In genomic region chr6:27132532-27133280, GRCh38 we compare ENCODE assay signal across 8 cellular contexts.
DNase-seq lines count a peak whose midpoint lies in the region; ATAC-seq and TF ChIP-seq lines count a peak whose summit lies in the region.

No MANE protein-coding gene starts in this region.

- POLR2A ChIA-PET in activated CD4-positive, alpha-beta T cell treated with anti-CD3 and anti-CD28 coated beads, Interleukin-2, amount 10 ng/mL, durations not matched to agents 7 days and 5 days (lab: Charles Lee): interaction anchor here (0.6 to 5.1 kb wide), 30 partner anchors 14 to 1101 kb away, joined by 3 to 232 read pairs (median 6); a partner anchor contains a TSS

- H3K27ac Mint-ChIP-seq in activated CD4-positive, alpha-beta T cell treated with anti-CD3 and anti-CD28 coated beads, Interleukin-2, amount 10 ng/mL, durations not matched to agents 7 days and 5 days: no peak overlapping the region

- H3K4me3 ChIP-seq in BLaER1 treated with 17β-estradiol and CSF1 and Interleukin-3, amounts not matched to agents 10 nM and 100 nM: peak overlapping the region; percentile 59 to 80 (median 76)
- H3K4me3 ChIP-seq in duodenal mucosa (ENCODE audit: low read depth in 1 of 2, low read length in 2 of 2) (peak overlapping the region; percentile 71 to 82), liver (ENCODE audit: low read depth in 1 of 3, low read length in 3 of 3) (peak overlapping the region; percentile 42 to 54 (median 45))

- H3K4me3 Mint-ChIP-seq in activated CD4-positive, alpha-beta T cell treated with anti-CD3 and anti-CD28 coated beads, Interleukin-2, amount 10 ng/mL, durations not matched to agents 7 days and 5 days: no peak overlapping the region

- peaks cover 18% of the 10 kb centered on the region for H3K36me3 Mint-ChIP-seq in activated CD4-positive, alpha-beta T cell treated with anti-CD3 and anti-CD28 coated beads, Interleukin-2, amount 10 ng/mL, durations not matched to agents 7 days and 5 days (ENCODE audit: low read depth)

- no peaks in the 10 kb centered on the region for H3K9me3 Mint-ChIP-seq in activated CD4-positive, alpha-beta T cell treated with anti-CD3 and anti-CD28 coated beads, Interleukin-2, amount 10 ng/mL, durations not matched to agents 7 days and 5 days

- TF ChIP-seq CTCF in liver (IDR thresholded peaks at IDR 0.05; ENCODE audit: low read depth, low read length, missing input control): no peak

- H3K4me1 ChIP-seq in BLaER1 treated with 17β-estradiol and CSF1 and Interleukin-3, amounts not matched to agents 10 nM and 100 nM: peaks cover 45 to 73% (median 54%) of the 10 kb centered on the region in 10 experiments
- H3K4me1 ChIP-seq in duodenal mucosa (ENCODE audit: control insufficient read depth in 1 of 2, insufficient read depth in 2 of 2, low read length in 2 of 2): peaks cover 18 to 24% of the 10 kb centered on the region in 2 donors
- H3K4me1 ChIP-seq in liver (ENCODE audit: control insufficient read depth in 4 of 4, insufficient read depth in 4 of 4, low read length in 3 of 4): peaks cover 0 to 19% (median 12%) of the 10 kb centered on the region in 4 donors

- H3K9ac ChIP-seq in BLaER1 treated with 17β-estradiol and CSF1 and Interleukin-3, amounts not matched to agents 10 nM and 100 nM: peak overlapping the region; percentile 84 to 96 (median 96)
- H3K9ac ChIP-seq in duodenal mucosa (ENCODE audit: low read depth in 1 of 2, low read length in 2 of 2) (peak overlapping the region; percentile 82 to 84), liver (ENCODE audit: low read depth in 1 of 2, low read length in 2 of 2) (peak overlapping the region in 1 of 2 donors; percentile 82)

- DNase-seq in NCI-H526 (lab: John Stamatoyannopoulos, UW): peak; percentile 97 to 99
- DNase-seq in activated CD4-positive, alpha-beta T cell treated with anti-CD3 and anti-CD28 coated beads, Interleukin-2, amount 10 ng/mL, durations not matched to agents 7 days and 5 days: peak; percentile 94
- peak; percentile 90 for DNase-seq in stimulated activated CD4-positive, alpha-beta T cell treated with anti-CD3 and anti-CD28 coated beads, Interleukin-4, amount 100 ng/mL, for 24 hours

- peaks cover 8 to 24% (median 18%) of the 10 kb centered on the region in 11 experiments; a peak in 17 of 22 replicates for H3K9me3 ChIP-seq in BLaER1 treated with 17β-estradiol and CSF1 and Interleukin-3, amounts not matched to agents 10 nM and 100 nM (replicated peaks in 1 of 11)
- H3K9me3 ChIP-seq in duodenal mucosa (ENCODE audit: control insufficient read depth in 1 of 2, low read length in 2 of 2) (no peaks in the 10 kb centered on the region), liver (ENCODE audit: control insufficient read depth in 4 of 4, low read length in 3 of 4) (peaks cover 0 to 17% (median under 1%) of the 10 kb centered on the region in 4 donors)

- ATAC-seq in GM19351 (IDR thresholded peaks at IDR 0.05; ENCODE audit: unreplicated experiment): peak; percentile 73
- ATAC-seq in HG03469 (IDR thresholded peaks at IDR 0.05; ENCODE audit: unreplicated experiment): peak; percentile 66

- H3K36me3 ChIP-seq in BLaER1 treated with 17β-estradiol and CSF1 and Interleukin-3, amounts not matched to agents 10 nM and 100 nM: peaks cover 7 to 24% (median 19%) of the 10 kb centered on the region in 11 experiments; a peak in 18 of 22 replicates
- H3K36me3 ChIP-seq in duodenal mucosa (ENCODE audit: control insufficient read depth in 1 of 2, insufficient read depth in 2 of 2, low read length in 2 of 2) (no peaks in the 10 kb centered on the region), liver (ENCODE audit: control insufficient read depth in 4 of 4, insufficient read depth in 3 of 4, low read depth in 1 of 4, low read length in 3 of 4) (peaks cover 0 to 7% (median 0%) of the 10 kb centered on the region in 4 donors)

- H4K20me1 ChIP-seq in BLaER1 treated with 17β-estradiol and CSF1 and Interleukin-3, amounts not matched to agents 10 nM and 100 nM: peaks cover 0 to 11% (median 4%) of the 10 kb centered on the region in 11 experiments; a peak in 11 of 22 replicates

- no peaks in the 10 kb centered on the region for H3K27me3 ChIP-seq in BLaER1 treated with 17β-estradiol and CSF1 and Interleukin-3, amounts not matched to agents 10 nM and 100 nM
- no peaks in the 10 kb centered on the region for H3K27me3 ChIP-seq in duodenal mucosa (ENCODE audit: control insufficient read depth in 1 of 2, insufficient read depth in 2 of 2, low read length in 2 of 2)
- peaks cover 0 to 4% (median 0%) of the 10 kb centered on the region in 4 donors for H3K27me3 ChIP-seq in liver (ENCODE audit: control insufficient read depth in 4 of 4, insufficient read depth in 4 of 4, low read length in 3 of 4)

- H3K4me1 Mint-ChIP-seq in activated CD4-positive, alpha-beta T cell treated with anti-CD3 and anti-CD28 coated beads, Interleukin-2, amount 10 ng/mL, durations not matched to agents 7 days and 5 days: peaks cover 66% of the 10 kb centered on the region

- no peaks in the 10 kb centered on the region for H3K27me3 Mint-ChIP-seq in activated CD4-positive, alpha-beta T cell treated with anti-CD3 and anti-CD28 coated beads, Interleukin-2, amount 10 ng/mL, durations not matched to agents 7 days and 5 days

- WGBS in liver: 2% methylated on average over 53 of the region's 53 CpGs

- H3K4me2 ChIP-seq in BLaER1 treated with 17β-estradiol and CSF1 and Interleukin-3, amounts not matched to agents 10 nM and 100 nM: peak overlapping the region; percentile 80 to 94 (median 85)

- TF ChIP-seq RAD21 in liver (IDR thresholded peaks at IDR 0.05): no peak

- CTCF ChIA-PET in activated CD4-positive, alpha-beta T cell treated with anti-CD3 and anti-CD28 coated beads, Interleukin-2, amount 10 ng/mL, durations not matched to agents 7 days and 5 days (lab: Charles Lee): interaction anchor here (0.6 to 3.0 kb wide), 8 partner anchors 14 to 1904 kb away, joined by 3 to 18 read pairs (median 4); a partner anchor contains a TSS

- H3K27ac ChIP-seq in BLaER1 treated with 17β-estradiol and CSF1 and Interleukin-3, amounts not matched to agents 10 nM and 100 nM: peak overlapping the region; percentile 65 to 98 (median 96)
- H3K27ac ChIP-seq in duodenal mucosa (ENCODE audit: low read depth, low read length) (peak overlapping the region; percentile 81), liver (ENCODE audit: low read depth in 1 of 2, low read length in 2 of 2) (peak overlapping the region; percentile 70 to 88)

TF ChIP-seq in liver, 16 proteins besides CTCF, POLR2A, EP300 and RAD21 (continues in another document):
- TF ChIP-seq HNF4G (IDR thresholded peaks at IDR 0.05) (no peak), ATF3 (IDR thresholded peaks at IDR 0.05) (no peak), RXRA (IDR thresholded peaks at IDR 0.05) (peak in 1 of 2 donors; percentile 31), MAX (IDR thresholded peaks at IDR 0.05) (no peak), HNF4A (conservative IDR thresholded peaks at IDR 0.05) (no peak), JUND (IDR thresholded peaks at IDR 0.05) (peak in 1 of 2 donors; percentile 44), EGR1 (IDR thresholded peaks at IDR 0.05; ENCODE audit: low read depth in 2 of 2) (no peak), GABPA (IDR thresholded peaks at IDR 0.05 in 1 of 2, conservative IDR thresholded peaks at IDR 0.05 in 1 of 2) (no peak), FOXA2 (IDR thresholded peaks at IDR 0.05) (no peak), TAF1 (conservative IDR thresholded peaks at IDR 0.05) (peak; percentile 96), NR2F2 (IDR thresholded peaks at IDR 0.05) (peak; percentile 77), REST (IDR thresholded peaks at IDR 0.05) (peak; percentile 81), FOXA1 (IDR thresholded peaks at IDR 0.05) (peak; percentile 32), SP1 (IDR thresholded peaks at IDR 0.05) (peak; percentile 92), YY1 (IDR thresholded peaks at IDR 0.05) (peak; percentile 35)

Comparison
In these comparisons a context has a peak if more than half of its experiments do, and no peak if none do; other contexts are left out.
1. Peak in every context shown above with its lines: DNase-seq, ATAC-seq, H3K4me3 ChIP-seq and H3K27ac ChIP-seq.